In the genomic region with DNA sequence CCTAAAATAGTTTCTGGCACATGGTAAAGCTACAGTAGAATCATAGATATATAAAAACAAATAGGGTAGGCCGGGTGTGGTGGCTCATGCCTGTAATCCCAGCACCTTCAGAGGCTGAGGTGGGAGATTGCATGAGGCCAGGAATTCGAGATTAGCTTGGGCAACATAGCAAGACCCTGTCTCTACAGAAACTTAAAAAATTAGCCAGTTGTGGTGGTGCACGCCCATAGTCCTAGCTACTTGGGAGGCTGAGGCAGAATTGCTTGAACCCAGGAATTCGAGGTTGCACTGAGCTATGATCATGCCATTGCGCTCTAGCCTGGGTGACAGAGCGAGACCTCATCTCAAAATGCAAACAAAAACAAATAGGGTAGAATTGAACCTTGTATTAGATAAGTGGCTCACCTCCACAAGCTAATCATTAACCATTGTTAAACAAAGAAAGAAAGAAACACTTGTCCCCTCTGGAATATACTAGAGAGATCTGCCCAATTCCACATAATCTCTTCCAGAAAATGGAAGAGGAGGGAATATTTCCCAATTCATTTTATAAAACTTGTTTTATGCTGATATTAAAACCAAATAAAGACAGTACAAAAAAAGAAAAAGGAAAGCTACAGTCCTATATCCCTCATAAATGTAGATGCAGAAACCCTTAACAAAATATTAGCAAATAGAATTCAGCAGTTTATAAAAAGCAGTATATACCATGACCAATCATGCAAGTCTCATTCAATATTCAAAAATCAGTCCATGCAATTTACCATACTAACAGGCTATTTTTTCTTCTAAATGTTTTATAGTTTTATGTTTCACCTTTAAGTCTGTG, we compare ENCODE assay signal across 1 cellular context.
A peak's percentile ranks its signal among the peaks of the same experiment; 100 is the strongest.
TF ChIP-seq lines count a peak whose summit lies in the region.

No MANE protein-coding gene starts in this region.

TF ChIP-seq in HepG2, 621 proteins besides CTCF, POLR2A, EP300 and RAD21 (continued from another document and continues in another):
- TF ChIP-seq, protein P1, sequence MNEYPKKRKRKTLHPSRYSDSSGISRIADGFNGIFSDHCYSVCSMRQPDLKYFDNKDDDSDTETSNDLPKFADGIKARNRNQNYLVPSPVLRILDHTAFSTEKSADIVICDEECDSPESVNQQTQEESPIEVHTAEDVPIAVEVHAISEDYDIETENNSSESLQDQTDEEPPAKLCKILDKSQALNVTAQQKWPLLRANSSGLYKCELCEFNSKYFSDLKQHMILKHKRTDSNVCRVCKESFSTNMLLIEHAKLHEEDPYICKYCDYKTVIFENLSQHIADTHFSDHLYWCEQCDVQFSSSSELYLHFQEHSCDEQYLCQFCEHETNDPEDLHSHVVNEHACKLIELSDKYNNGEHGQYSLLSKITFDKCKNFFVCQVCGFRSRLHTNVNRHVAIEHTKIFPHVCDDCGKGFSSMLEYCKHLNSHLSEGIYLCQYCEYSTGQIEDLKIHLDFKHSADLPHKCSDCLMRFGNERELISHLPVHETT (CRISPR knock-in tag; conservative IDR thresholded peaks at IDR 0.05): 0 out of 2 replicates have a peak, but pooled peaks have one; percentile 47
- TF ChIP-seq ZNF616 (CRISPR knock-in tag; IDR thresholded peaks at IDR 0.05; ENCODE audit: low read depth) (no peak; the same call in 1 of the 2 replicates), ZC3H13 (CRISPR knock-in tag; IDR thresholded peaks at IDR 0.05) (no peak), ZNF674 (CRISPR knock-in tag; IDR thresholded peaks at IDR 0.05; ENCODE audit: low read depth) (no peak), CEBPG (CRISPR knock-in tag; IDR thresholded peaks at IDR 0.05) (peak; percentile 80), ZNF746 (CRISPR knock-in tag; IDR thresholded peaks at IDR 0.05) (peak; percentile 64; the same call in 1 of the 2 replicates), MTA1 (CRISPR knock-in tag; IDR thresholded peaks at IDR 0.05; ENCODE audit: borderline replicate concordance) (0 out of 2 replicates have a peak, but pooled peaks have one; percentile 43), TBL1XR1 (IDR thresholded peaks at IDR 0.05; ENCODE audit: borderline replicate concordance, low read length, partially characterized antibody) (no peak), NCOA1 (CRISPR knock-in tag; IDR thresholded peaks at IDR 0.05) (no peak), HOXA5 (CRISPR knock-in tag; IDR thresholded peaks at IDR 0.05) (peak; percentile 34), KDM5B (CRISPR knock-in tag; IDR thresholded peaks at IDR 0.05; ENCODE audit: borderline replicate concordance) (no peak; the same call in 1 of the 2 replicates), NR2F1 (CRISPR knock-in tag; IDR thresholded peaks at IDR 0.05) (peak; percentile 53 to 55; a peak in 3 of 4 replicates), ATM (IDR thresholded peaks at IDR 0.05; ENCODE audit: borderline replicate concordance) (no peak), DR1 (CRISPR knock-in tag; IDR thresholded peaks at IDR 0.05) (no peak), ZFP36L1 (CRISPR knock-in tag; IDR thresholded peaks at IDR 0.05) (no peak), ZFP82 (CRISPR knock-in tag; IDR thresholded peaks at IDR 0.05; ENCODE audit: borderline replicate concordance) (no peak), ZNF891 (CRISPR knock-in tag; IDR thresholded peaks at IDR 0.05) (no peak), ZNF781 (CRISPR knock-in tag; IDR thresholded peaks at IDR 0.05; ENCODE audit: borderline replicate concordance, not compliant biosample characterization) (no peak), PHF21A (CRISPR knock-in tag; IDR thresholded peaks at IDR 0.05) (peak; percentile 81), ZNF879 (CRISPR knock-in tag; IDR thresholded peaks at IDR 0.05) (no peak), FLYWCH1 (CRISPR knock-in tag; IDR thresholded peaks at IDR 0.05) (no peak), KDM1A (CRISPR knock-in tag; IDR thresholded peaks at IDR 0.05) (peak; percentile 100), ZNF75D (CRISPR knock-in tag; IDR thresholded peaks at IDR 0.05; ENCODE audit: borderline replicate concordance) (no peak), ZNF451 (CRISPR knock-in tag; IDR thresholded peaks at IDR 0.05) (no peak), ZNF841 (CRISPR knock-in tag; IDR thresholded peaks at IDR 0.05; ENCODE audit: borderline replicate concordance) (no peak), ATF7 (IDR thresholded peaks at IDR 0.05) (no peak), ATF7 (CRISPR knock-in tag; IDR thresholded peaks at IDR 0.05) (no peak), CHCHD3 (CRISPR knock-in tag; IDR thresholded peaks at IDR 0.05) (no peak), SMYD3 (CRISPR knock-in tag; IDR thresholded peaks at IDR 0.05) (peak; percentile 89; the same call in 1 of the 2 replicates), ZNF446 (CRISPR knock-in tag; IDR thresholded peaks at IDR 0.05) (no peak)
- TF ChIP-seq, protein P2, sequence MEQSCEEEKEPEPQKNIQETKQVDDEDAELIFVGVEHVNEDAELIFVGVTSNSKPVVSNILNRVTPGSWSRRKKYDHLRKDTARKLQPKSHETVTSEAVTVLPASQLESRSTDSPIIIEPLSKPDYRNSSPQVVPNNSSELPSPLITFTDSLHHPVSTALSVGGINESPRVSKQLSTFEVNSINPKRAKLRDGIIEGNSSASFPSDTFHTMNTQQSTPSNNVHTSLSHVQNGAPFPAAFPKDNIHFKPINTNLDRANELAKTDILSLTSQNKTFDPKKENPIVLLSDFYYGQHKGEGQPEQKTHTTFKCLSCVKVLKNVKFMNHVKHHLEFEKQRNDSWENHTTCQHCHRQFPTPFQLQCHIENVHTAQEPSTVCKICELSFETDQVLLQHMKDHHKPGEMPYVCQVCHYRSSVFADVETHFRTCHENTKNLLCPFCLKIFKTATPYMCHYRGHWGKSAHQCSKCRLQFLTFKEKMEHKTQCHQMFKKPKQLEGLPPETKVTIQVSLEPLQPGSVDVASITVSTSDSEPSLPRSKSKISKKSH (CRISPR knock-in tag; IDR thresholded peaks at IDR 0.05; ENCODE audit: borderline replicate concordance): 0 out of 2 replicates have a peak, but pooled peaks have one; percentile 67
- TF ChIP-seq, protein P3, sequence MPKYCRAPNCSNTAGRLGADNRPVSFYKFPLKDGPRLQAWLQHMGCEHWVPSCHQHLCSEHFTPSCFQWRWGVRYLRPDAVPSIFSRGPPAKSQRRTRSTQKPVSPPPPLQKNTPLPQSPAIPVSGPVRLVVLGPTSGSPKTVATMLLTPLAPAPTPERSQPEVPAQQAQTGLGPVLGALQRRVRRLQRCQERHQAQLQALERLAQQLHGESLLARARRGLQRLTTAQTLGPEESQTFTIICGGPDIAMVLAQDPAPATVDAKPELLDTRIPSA (CRISPR knock-in tag; IDR thresholded peaks at IDR 0.05; ENCODE audit: borderline replicate concordance): no peak
- TF ChIP-seq, protein P4, sequence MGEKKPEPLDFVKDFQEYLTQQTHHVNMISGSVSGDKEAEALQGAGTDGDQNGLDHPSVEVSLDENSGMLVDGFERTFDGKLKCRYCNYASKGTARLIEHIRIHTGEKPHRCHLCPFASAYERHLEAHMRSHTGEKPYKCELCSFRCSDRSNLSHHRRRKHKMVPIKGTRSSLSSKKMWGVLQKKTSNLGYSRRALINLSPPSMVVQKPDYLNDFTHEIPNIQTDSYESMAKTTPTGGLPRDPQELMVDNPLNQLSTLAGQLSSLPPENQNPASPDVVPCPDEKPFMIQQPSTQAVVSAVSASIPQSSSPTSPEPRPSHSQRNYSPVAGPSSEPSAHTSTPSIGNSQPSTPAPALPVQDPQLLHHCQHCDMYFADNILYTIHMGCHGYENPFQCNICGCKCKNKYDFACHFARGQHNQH (CRISPR knock-in tag; IDR thresholded peaks at IDR 0.05): peak; percentile 96; the same call in 1 of the 2 replicates
- TF ChIP-seq, protein P5, sequence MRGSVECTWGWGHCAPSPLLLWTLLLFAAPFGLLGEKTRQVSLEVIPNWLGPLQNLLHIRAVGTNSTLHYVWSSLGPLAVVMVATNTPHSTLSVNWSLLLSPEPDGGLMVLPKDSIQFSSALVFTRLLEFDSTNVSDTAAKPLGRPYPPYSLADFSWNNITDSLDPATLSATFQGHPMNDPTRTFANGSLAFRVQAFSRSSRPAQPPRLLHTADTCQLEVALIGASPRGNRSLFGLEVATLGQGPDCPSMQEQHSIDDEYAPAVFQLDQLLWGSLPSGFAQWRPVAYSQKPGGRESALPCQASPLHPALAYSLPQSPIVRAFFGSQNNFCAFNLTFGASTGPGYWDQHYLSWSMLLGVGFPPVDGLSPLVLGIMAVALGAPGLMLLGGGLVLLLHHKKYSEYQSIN (CRISPR knock-in tag; IDR thresholded peaks at IDR 0.05; ENCODE audit: borderline replicate concordance): no peak
- TF ChIP-seq, protein P6, sequence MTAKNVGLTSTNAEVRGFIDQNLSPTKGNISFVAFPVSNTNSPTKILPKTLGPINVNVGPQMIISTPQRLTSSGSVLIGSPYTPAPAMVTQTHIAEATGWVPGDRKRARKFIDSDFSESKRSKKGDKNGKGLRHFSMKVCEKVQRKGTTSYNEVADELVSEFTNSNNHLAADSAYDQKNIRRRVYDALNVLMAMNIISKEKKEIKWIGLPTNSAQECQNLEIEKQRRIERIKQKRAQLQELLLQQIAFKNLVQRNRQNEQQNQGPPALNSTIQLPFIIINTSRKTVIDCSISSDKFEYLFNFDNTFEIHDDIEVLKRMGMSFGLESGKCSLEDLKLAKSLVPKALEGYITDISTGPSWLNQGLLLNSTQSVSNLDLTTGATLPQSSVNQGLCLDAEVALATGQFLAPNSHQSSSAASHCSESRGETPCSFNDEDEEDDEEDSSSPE (CRISPR knock-in tag; IDR thresholded peaks at IDR 0.05): peak; percentile 74
- TF ChIP-seq, protein P7, sequence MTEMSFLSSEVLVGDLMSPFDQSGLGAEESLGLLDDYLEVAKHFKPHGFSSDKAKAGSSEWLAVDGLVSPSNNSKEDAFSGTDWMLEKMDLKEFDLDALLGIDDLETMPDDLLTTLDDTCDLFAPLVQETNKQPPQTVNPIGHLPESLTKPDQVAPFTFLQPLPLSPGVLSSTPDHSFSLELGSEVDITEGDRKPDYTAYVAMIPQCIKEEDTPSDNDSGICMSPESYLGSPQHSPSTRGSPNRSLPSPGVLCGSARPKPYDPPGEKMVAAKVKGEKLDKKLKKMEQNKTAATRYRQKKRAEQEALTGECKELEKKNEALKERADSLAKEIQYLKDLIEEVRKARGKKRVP (CRISPR knock-in tag; IDR thresholded peaks at IDR 0.05): no peak
- TF ChIP-seq, protein P8, sequence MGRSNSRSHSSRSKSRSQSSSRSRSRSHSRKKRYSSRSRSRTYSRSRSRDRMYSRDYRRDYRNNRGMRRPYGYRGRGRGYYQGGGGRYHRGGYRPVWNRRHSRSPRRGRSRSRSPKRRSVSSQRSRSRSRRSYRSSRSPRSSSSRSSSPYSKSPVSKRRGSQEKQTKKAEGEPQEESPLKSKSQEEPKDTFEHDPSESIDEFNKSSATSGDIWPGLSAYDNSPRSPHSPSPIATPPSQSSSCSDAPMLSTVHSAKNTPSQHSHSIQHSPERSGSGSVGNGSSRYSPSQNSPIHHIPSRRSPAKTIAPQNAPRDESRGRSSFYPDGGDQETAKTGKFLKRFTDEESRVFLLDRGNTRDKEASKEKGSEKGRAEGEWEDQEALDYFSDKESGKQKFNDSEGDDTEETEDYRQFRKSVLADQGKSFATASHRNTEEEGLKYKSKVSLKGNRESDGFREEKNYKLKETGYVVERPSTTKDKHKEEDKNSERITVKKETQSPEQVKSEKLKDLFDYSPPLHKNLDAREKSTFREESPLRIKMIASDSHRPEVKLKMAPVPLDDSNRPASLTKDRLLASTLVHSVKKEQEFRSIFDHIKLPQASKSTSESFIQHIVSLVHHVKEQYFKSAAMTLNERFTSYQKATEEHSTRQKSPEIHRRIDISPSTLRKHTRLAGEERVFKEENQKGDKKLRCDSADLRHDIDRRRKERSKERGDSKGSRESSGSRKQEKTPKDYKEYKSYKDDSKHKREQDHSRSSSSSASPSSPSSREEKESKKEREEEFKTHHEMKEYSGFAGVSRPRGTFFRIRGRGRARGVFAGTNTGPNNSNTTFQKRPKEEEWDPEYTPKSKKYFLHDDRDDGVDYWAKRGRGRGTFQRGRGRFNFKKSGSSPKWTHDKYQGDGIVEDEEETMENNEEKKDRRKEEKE (IDR thresholded peaks at IDR 0.05): no peak
- TF ChIP-seq, protein P9, sequence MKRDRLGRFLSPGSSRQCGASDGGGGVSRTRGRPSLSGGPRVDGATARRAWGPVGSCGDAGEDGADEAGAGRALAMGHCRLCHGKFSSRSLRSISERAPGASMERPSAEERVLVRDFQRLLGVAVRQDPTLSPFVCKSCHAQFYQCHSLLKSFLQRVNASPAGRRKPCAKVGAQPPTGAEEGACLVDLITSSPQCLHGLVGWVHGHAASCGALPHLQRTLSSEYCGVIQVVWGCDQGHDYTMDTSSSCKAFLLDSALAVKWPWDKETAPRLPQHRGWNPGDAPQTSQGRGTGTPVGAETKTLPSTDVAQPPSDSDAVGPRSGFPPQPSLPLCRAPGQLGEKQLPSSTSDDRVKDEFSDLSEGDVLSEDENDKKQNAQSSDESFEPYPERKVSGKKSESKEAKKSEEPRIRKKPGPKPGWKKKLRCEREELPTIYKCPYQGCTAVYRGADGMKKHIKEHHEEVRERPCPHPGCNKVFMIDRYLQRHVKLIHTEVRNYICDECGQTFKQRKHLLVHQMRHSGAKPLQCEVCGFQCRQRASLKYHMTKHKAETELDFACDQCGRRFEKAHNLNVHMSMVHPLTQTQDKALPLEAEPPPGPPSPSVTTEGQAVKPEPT (CRISPR knock-in tag; IDR thresholded peaks at IDR 0.05; ENCODE audit: low read depth): 0 out of 2 replicates have a peak, but pooled peaks have one; percentile 52
- TF ChIP-seq, protein P10, sequence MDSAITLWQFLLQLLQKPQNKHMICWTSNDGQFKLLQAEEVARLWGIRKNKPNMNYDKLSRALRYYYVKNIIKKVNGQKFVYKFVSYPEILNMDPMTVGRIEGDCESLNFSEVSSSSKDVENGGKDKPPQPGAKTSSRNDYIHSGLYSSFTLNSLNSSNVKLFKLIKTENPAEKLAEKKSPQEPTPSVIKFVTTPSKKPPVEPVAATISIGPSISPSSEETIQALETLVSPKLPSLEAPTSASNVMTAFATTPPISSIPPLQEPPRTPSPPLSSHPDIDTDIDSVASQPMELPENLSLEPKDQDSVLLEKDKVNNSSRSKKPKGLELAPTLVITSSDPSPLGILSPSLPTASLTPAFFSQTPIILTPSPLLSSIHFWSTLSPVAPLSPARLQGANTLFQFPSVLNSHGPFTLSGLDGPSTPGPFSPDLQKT (CRISPR knock-in tag; IDR thresholded peaks at IDR 0.05; ENCODE audit: borderline replicate concordance): no peak
- TF ChIP-seq, protein P11, sequence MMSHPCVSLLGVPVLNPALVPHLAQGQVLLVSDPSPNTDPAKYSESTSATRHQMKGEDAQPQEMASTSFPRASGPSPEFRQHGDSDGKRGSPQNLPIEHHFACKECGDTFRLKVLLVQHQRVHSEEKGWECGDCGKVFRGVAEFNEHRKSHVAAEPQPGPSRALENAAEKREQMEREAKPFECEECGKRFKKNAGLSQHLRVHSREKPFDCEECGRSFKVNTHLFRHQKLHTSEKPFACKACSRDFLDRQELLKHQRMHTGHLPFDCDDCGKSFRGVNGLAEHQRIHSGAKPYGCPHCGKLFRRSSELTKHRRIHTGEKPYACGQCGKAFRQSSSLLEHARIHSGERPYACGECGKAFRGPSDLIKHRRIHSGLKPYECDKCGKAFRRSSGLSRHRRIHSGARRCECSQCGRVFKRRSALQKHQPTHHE (CRISPR knock-in tag; IDR thresholded peaks at IDR 0.05; ENCODE audit: borderline replicate concordance): no peak
- TF ChIP-seq, protein P12, sequence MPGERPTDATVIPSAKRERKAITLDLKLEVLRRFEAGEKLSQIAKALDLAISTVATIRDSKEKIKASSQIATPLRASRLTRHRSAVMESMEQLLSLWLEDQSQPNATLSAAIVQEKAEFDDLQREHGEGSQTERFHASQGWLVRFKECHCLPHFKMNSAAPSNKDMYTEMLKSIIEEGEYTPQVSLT (CRISPR knock-in tag; IDR thresholded peaks at IDR 0.05; ENCODE audit: borderline replicate concordance, low read depth): no peak
